Comparison of ENCODE assay signal across 29 cellular contexts in genomic region chr4:74549936-74550335, GRCh38.
DNase-seq lines count a peak whose midpoint lies in the region; ATAC-seq, FAIRE-seq and TF ChIP-seq lines count a peak whose summit lies in the region.
"Had no signal": no experiment of that assay in that cellular context is flagged by ENCODE, and none has a peak within 500 bp of the region (broad histone marks: within the 10 kb centered on the region; RNA-seq: fewer than 3 reads in every experiment).

No MANE protein-coding gene starts in this region.

- no peak overlapping the region for H3K4me3 ChIP-seq in mesenchymal stem cell (ENCODE audit: insufficient read depth in 1 of 2, low read depth in 1 of 2, low read length in 2 of 2)
- H3K4me3 ChIP-seq in BE2C (ENCODE audit: low read depth, low read length), result no peak overlapping the region
- H3K4me3 ChIP-seq: BLaER1, PC-9, sigmoid colon, stomach had no signal

- no peak overlapping the region for H3K4ac ChIP-seq in mesenchymal stem cell (ENCODE audit: low read depth in 1 of 2, low read length in 2 of 2)

- H3K4me2 ChIP-seq in mesenchymal stem cell (ENCODE audit: low read length, poor library complexity, severe bottlenecking), result no peak overlapping the region
- H3K4me2 ChIP-seq: BLaER1, PC-9 had no signal

- no peaks in the 10 kb centered on the region for H3K79me1 ChIP-seq in mesenchymal stem cell (replicated peaks; ENCODE audit: low read length, poor library complexity, severe bottlenecking)

- H3K4me1 ChIP-seq in mesenchymal stem cell (ENCODE audit: control insufficient read depth, insufficient read depth, low read depth, low read length), result no peaks in the 10 kb centered on the region
- H3K4me1 ChIP-seq in BE2C, result no peaks in the 10 kb centered on the region
- H3K4me1 ChIP-seq: BLaER1 had no signal

- H3K14ac ChIP-seq in mesenchymal stem cell (ENCODE audit: low read length in 2 of 2), result no peak overlapping the region

- H4K8ac ChIP-seq in mesenchymal stem cell (ENCODE audit: low read length), result no peak overlapping the region

- no peak overlapping the region for H2BK5ac ChIP-seq in mesenchymal stem cell (ENCODE audit: low read depth, low read length, poor library complexity, severe bottlenecking)

- 93% methylated on average over 2 of the region's 2 CpGs for WGBS in mesenchymal stem cell

- no peak overlapping the region for H4K91ac ChIP-seq in mesenchymal stem cell (ENCODE audit: low read length)

- peak; percentile 82 for DNase-seq in ELR (ENCODE audit: low read depth)
- peak; percentile 38 for DNase-seq in RCC 7860 (ENCODE audit: low spot score)
- DNase-seq in mesenchymal stem cell, result peak; percentile 54
- no peak for DNase-seq in BE2C
- DNase-seq in SIG-M5 (lab: John Stamatoyannopoulos, UW), result no peak
- DNase-seq in islet precursor cell, result no peak
- DNase-seq: ACHN; activated CD4-positive, alpha-beta T cell treated with anti-CD3 and anti-CD28 coated beads for 36 hours; activated naive CD4-positive, alpha-beta T cell treated with anti-CD3 and anti-CD28 coated beads, Interleukin-2, amount 50 U/mL, for 16 hours; amniotic stem cell; midbrain; naive thymus-derived CD4-positive, alpha-beta T cell; NCI-H1105 treated with DMSO at 0.1 percent for 48 hours; NCI-H187 treated with DMSO at 0.1 percent for 48 hours; NCI-H524 treated with DMSO at 0.1 percent for 48 hours; NK-92 treated with Interleukin-12 subunit alpha and Interleukin-12 subunit beta, amount 100 ng/mL, for 24 hours; PC-9; Right ventricle myocardium superior; sigmoid colon; stimulated activated CD4-positive, alpha-beta T cell treated with anti-CD3 and anti-CD28 coated beads, Interleukin-4, amount 100 ng/mL, for 1 hour; stomach had no signal

- H3K36me3 ChIP-seq in mesenchymal stem cell (ENCODE audit: control insufficient read depth in 1 of 2, insufficient read depth in 2 of 2, low read depth in 1 of 2, low read length in 2 of 2) (no peaks in the 10 kb centered on the region), BE2C (no peaks in the 10 kb centered on the region)
- H3K36me3 ChIP-seq: BLaER1, neutrophil, sigmoid colon, stomach had no signal

- H2AFZ ChIP-seq in mesenchymal stem cell (ENCODE audit: low read depth, low read length), result no peak overlapping the region
- H2AFZ ChIP-seq: PC-9 had no signal

- no peak overlapping the region for H3K27ac ChIP-seq in mesenchymal stem cell (ENCODE audit: low read length, poor library complexity, severe bottlenecking)
- H3K27ac ChIP-seq: BLaER1, neutrophil, PC-9, sigmoid colon, stomach had no signal

- H3K9ac ChIP-seq in mesenchymal stem cell (ENCODE audit: low read length), result no peak overlapping the region
- H3K9ac ChIP-seq: BLaER1 had no signal

- H3K18ac ChIP-seq in mesenchymal stem cell (ENCODE audit: low read depth in 1 of 2, low read length in 2 of 2), result no peak overlapping the region

- H2BK12ac ChIP-seq in mesenchymal stem cell (ENCODE audit: low read length in 2 of 2), result no peak overlapping the region

- ATAC-seq in esophagus mucosa, result peak; percentile 27
- ATAC-seq: activated CD4-positive, alpha-beta T cell treated with anti-CD3 and anti-CD28 coated beads for 36 hours; activated T-helper 17 cell treated with anti-CD3 and anti-CD28 coated beads, Interleukin-2, amount 50 U/mL, for 72 hours; naive thymus-derived CD4-positive, alpha-beta T cell had no signal

- H3K23ac ChIP-seq in mesenchymal stem cell (ENCODE audit: low read length in 2 of 2), result no peak overlapping the region

- H3K27me3 ChIP-seq in mesenchymal stem cell (ENCODE audit: control insufficient read depth in 1 of 2, insufficient read depth in 1 of 2, low read length in 2 of 2), result no peaks in the 10 kb centered on the region
- H3K27me3 ChIP-seq in BE2C, result no peaks in the 10 kb centered on the region
- H3K27me3 ChIP-seq: BLaER1, neutrophil, sigmoid colon, stomach had no signal

- no peak for TF ChIP-seq CTCF in BE2C (IDR thresholded peaks at IDR 0.05; ENCODE audit: low read depth, low read length)

- H3K9me3 ChIP-seq in mesenchymal stem cell (ENCODE audit: control insufficient read depth, low read length) (no peaks in the 10 kb centered on the region), BE2C (no peaks in the 10 kb centered on the region)
- H3K9me3 ChIP-seq: BLaER1, neutrophil, sigmoid colon, stomach had no signal

- H2BK120ac ChIP-seq in mesenchymal stem cell (ENCODE audit: low read depth, low read length), result no peak overlapping the region

- H2AK5ac ChIP-seq in mesenchymal stem cell (ENCODE audit: low read length, severe bottlenecking), result no peak overlapping the region

- no peak overlapping the region for H2BK15ac ChIP-seq in mesenchymal stem cell (ENCODE audit: low read depth, poor library complexity, severe bottlenecking)

- peak; percentile 67 for FAIRE-seq in RCC 7860 (lab: Jason Lieb, UNC)
- FAIRE-seq: endothelial cell of umbilical vein, GM12892, islet of Langerhans, urothelium cell line had no signal

Comparison
In these comparisons a context has a peak if more than half of its experiments do, and no peak if none do; other contexts are left out.
1. DNase-seq: peak in ELR (single experiment), RCC 7860 (single experiment) and mesenchymal stem cell (single experiment); none in BE2C (single experiment), SIG-M5 (single experiment) and islet precursor cell (single experiment).